5 cellular contexts compared by ENCODE assay signal in genomic region chr6:10203651-10204050, GRCh38.
"Had no signal": no experiment of that assay in that cellular context is flagged by ENCODE, and none has a peak within 500 bp of the region (broad histone marks: within the 10 kb centered on the region; RNA-seq: fewer than 3 reads in every experiment).

No MANE protein-coding gene starts in this region.

- DNase-seq: IMR-90, KBM-7 had no signal

- H3K4me3 ChIP-seq: K562 had no signal

- H3K27ac ChIP-seq: HL-60 had no signal

- ATAC-seq: HepG2, K562 had no signal
